9 cellular contexts compared by ENCODE assay signal in the genomic region with DNA sequence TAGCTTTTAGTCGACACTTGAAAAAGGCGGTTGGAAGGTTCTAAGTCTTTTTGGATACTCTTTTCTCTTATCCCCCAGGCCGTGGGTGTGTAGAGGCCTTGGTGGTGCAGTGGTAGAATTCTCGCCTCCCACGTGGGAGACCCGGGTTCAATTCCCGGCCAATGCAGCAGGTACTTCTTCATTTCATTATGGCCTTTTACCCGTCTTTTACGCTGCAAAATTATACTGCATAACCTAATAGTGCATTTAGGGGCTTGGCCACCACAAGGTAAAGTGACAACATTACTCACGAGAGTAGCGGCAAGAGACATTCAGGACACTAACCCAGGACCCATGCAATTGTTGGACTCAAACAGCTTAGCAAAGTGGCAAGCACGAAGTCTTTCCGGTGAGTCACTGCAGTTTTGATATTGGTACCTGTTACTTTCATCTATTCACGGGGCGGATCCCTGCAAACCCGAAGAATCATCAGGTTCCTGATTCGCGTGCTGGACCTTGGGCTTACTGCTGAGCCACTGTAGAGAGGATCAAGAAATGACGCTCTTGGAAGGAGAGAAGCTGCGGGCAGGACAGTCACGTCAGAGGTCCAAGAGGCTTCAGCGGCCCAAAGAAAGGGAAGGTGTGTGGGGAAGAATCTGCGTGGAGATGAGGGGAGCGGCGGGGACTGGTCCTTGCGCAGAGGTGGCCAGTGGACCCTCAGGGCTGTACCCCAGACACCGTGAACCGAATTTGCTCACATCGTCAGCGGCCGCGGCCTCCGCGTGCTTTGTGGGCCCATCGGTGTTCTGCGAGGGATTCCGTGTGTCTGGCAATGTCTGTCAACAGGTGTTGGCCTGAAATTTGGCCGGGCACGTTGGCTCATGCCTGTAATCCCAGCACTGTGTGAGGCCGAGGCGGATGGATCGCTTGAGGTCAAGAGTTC.
DNase-seq lines count a peak whose midpoint lies in the region; ATAC-seq and TF ChIP-seq lines count a peak whose summit lies in the region.
"Had no signal": no experiment of that assay in that cellular context is flagged by ENCODE, and none has a peak within 500 bp of the region (broad histone marks: within the 10 kb centered on the region; RNA-seq: fewer than 3 reads in every experiment).

No MANE protein-coding gene starts in this region.

- H3K36me3 Mint-ChIP-seq in stimulated activated effector memory CD8-positive, alpha-beta T cell treated with anti-CD3 and anti-CD28 coated beads, Interleukin-12 subunit alpha, Interleukin-12 subunit beta, amount 100 ng/mL, for 72 hours: no peaks in the 10 kb centered on the region
- H3K36me3 Mint-ChIP-seq in nephron progenitor cell (ENCODE audit: low read depth): no peaks in the 10 kb centered on the region

- H3K4me3 Mint-ChIP-seq in stimulated activated effector memory CD8-positive, alpha-beta T cell treated with anti-CD3 and anti-CD28 coated beads, Interleukin-12 subunit alpha, Interleukin-12 subunit beta, amount 100 ng/mL, for 72 hours: no peak overlapping the region
- no peak overlapping the region for H3K4me3 Mint-ChIP-seq in nephron progenitor cell

- H3K27me3 Mint-ChIP-seq in nephron progenitor cell (ENCODE audit: low read depth, poor library complexity): peaks cover 3% of the 10 kb centered on the region

- peaks cover 3% of the 10 kb centered on the region for H3K27me3 ChIP-seq in NT2/D1 (ENCODE audit: insufficient read depth, insufficient read length)

- no peaks in the 10 kb centered on the region for H3K9me3 Mint-ChIP-seq in stimulated activated effector memory CD8-positive, alpha-beta T cell treated with anti-CD3 and anti-CD28 coated beads, Interleukin-12 subunit alpha, Interleukin-12 subunit beta, amount 100 ng/mL, for 72 hours
- H3K9me3 Mint-ChIP-seq in nephron progenitor cell: no peaks in the 10 kb centered on the region

- no peaks in the 10 kb centered on the region for H3K36me3 ChIP-seq in NT2/D1 (ENCODE audit: insufficient read depth, insufficient read length, low read length)
- H3K36me3 ChIP-seq: neutrophil had no signal

- no peak overlapping the region for H3K4me3 ChIP-seq in NT2/D1 (ENCODE audit: insufficient read length, low read depth)

- no peak for TF ChIP-seq CTCF in nephron progenitor cell (IDR thresholded peaks at IDR 0.05)

- DNase-seq in SIG-M5 treated with dmso at 0.1 percent for 504 hours (lab: John Stamatoyannopoulos, UW; ENCODE audit: unreplicated experiment) (peak; percentile 33), SIG-M5 (lab: John Stamatoyannopoulos, UW) (no peak), NT2/D1 (ENCODE audit: low read depth, low spot score) (peak; percentile 50), iris pigment epithelial cell (ENCODE audit: low read depth) (peak; percentile 18), AML-193 (lab: John Stamatoyannopoulos, UW) (no peak), nephron progenitor cell (no peak)
- DNase-seq in activated T-helper 1 cell treated with anti-CD3 and anti-CD28 coated beads, Interleukin-2, amount 50 U/mL, for 16 hours (ENCODE audit: low read depth in 1 of 2, low spot score in 1 of 2): peak; percentile 49 to 51
- peak; percentile 79 to 94 for DNase-seq in stimulated activated effector memory CD8-positive, alpha-beta T cell treated with anti-CD3 and anti-CD28 coated beads, Interleukin-12 subunit alpha, Interleukin-12 subunit beta, amount 100 ng/mL, for 72 hours (ENCODE audit: low spot score in 2 of 2)

- H3K9ac ChIP-seq in NT2/D1 (ENCODE audit: insufficient read length, low read depth): no peak overlapping the region

- no peak overlapping the region for H3K27ac Mint-ChIP-seq in stimulated activated effector memory CD8-positive, alpha-beta T cell treated with anti-CD3 and anti-CD28 coated beads, Interleukin-12 subunit alpha, Interleukin-12 subunit beta, amount 100 ng/mL, for 72 hours
- H3K27ac Mint-ChIP-seq in nephron progenitor cell: no peak overlapping the region

- H3K4me1 Mint-ChIP-seq in stimulated activated effector memory CD8-positive, alpha-beta T cell treated with anti-CD3 and anti-CD28 coated beads, Interleukin-12 subunit alpha, Interleukin-12 subunit beta, amount 100 ng/mL, for 72 hours: no peaks in the 10 kb centered on the region
- H3K4me1 Mint-ChIP-seq in nephron progenitor cell: no peaks in the 10 kb centered on the region

- no peaks in the 10 kb centered on the region for H3K9me3 ChIP-seq in NT2/D1 (ENCODE audit: insufficient read depth, low read length)
- H3K9me3 ChIP-seq: neutrophil had no signal

- H3K4me1 ChIP-seq in NT2/D1 (ENCODE audit: insufficient read depth, insufficient read length): peaks cover 4% of the 10 kb centered on the region

- ATAC-seq in stimulated activated effector memory CD8-positive, alpha-beta T cell treated with anti-CD3 and anti-CD28 coated beads, Interleukin-12 subunit alpha, Interleukin-12 subunit beta, amount 100 ng/mL, for 72 hours: peak; percentile 94

Comparison
In these comparisons a context has a peak if more than half of its experiments do, and no peak if none do; other contexts are left out.
1. DNase-seq: peak in SIG-M5 treated with dmso at 0.1 percent for 504 hours (single experiment), NT2/D1 (single experiment), activated T-helper 1 cell treated with anti-CD3 and anti-CD28 coated beads, Interleukin-2, amount 50 U/mL, for 16 hours (2 of 2), iris pigment epithelial cell (single experiment) and stimulated activated effector memory CD8-positive, alpha-beta T cell treated with anti-CD3 and anti-CD28 coated beads, Interleukin-12 subunit alpha, Interleukin-12 subunit beta, amount 100 ng/mL, for 72 hours (2 of 2); none in SIG-M5 (single experiment), AML-193 (0 of 2) and nephron progenitor cell (single experiment).